Comparison of ENCODE assay signal across 7 cellular contexts in the genomic region with DNA sequence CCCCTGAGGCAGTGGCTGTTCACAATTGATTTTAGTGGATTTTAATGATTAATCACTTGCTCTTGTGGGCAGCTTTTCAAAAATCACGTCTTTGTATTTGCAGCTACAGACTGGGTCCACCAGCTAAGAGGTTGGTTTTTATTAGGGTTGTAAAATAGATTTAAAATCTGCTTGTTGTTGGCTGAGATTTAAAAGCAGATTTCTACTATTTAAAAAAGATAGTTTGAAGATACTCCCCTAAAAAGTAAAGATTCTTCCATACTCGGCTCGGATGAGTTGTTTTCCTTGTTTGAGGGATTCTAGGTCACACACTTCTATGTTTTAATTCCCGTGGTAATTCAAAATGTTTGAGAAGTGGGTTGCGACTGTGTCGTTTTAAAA. TPM values are rescaled to one million over a fixed set of nuclear protein-coding genes. Genes with fewer than 3 reads are reported as not detected.
A peak's percentile ranks its signal among the peaks of the same experiment; 100 is the strongest.
DNase-seq lines count a peak whose midpoint lies in the region; ATAC-seq and TF ChIP-seq lines count a peak whose summit lies in the region.

No MANE protein-coding gene starts in this region.

- DNase-seq in activated naive CD4-positive, alpha-beta T cell treated with anti-CD3 and anti-CD28 coated beads, Interleukin-2, amount 50 U/mL, for 72 hours (ENCODE audit: low spot score in 2 of 2) = no peak
- DNase-seq in stomach (no peak), NCI-H187 treated with DMSO at 0.1 percent for 48 hours (lab: John Stamatoyannopoulos, UW) (no peak)
- DNase-seq in stimulated activated naive CD4-positive, alpha-beta T cell treated with Interleukin-2 at 50 U/mL for 16 hours (lab: John Stamatoyannopoulos, UW) = no peak

- no peaks in the 10 kb centered on the region for H3K27me3 ChIP-seq in HUES6 (ENCODE audit: control insufficient read depth, insufficient read depth, low read length)
- H3K27me3 ChIP-seq in iPS-20b (ENCODE audit: insufficient read depth, low read length) = peaks cover 7% of the 10 kb centered on the region; the same call in 1 of the 2 replicates
- no peaks in the 10 kb centered on the region for H3K27me3 ChIP-seq in stomach

- ATAC-seq in activated naive CD4-positive, alpha-beta T cell treated with anti-CD3 and anti-CD28 coated beads, Interleukin-2, amount 50 U/mL, for 72 hours = no peak
- no peak for ATAC-seq in GM18858 (IDR thresholded peaks at IDR 0.05; ENCODE audit: unreplicated experiment)

- peaks cover 6 to 13% of the 10 kb centered on the region in 2 donors for H3K36me3 Mint-ChIP-seq in activated naive CD4-positive, alpha-beta T cell treated with anti-CD3 and anti-CD28 coated beads, Interleukin-2, amount 50 U/mL, for 72 hours

- no peaks in the 10 kb centered on the region for H3K36me3 ChIP-seq in HUES6 (ENCODE audit: control insufficient read depth, insufficient read depth, low read length)
- no peaks in the 10 kb centered on the region for H3K36me3 ChIP-seq in iPS-20b (ENCODE audit: insufficient read depth, low read depth, low read length)
- H3K36me3 ChIP-seq in stomach = no peaks in the 10 kb centered on the region

- intact Hi-C loops in stomach (cut with DNase I; ENCODE audit: low total_unique reads) = no loop called here

- H3K27ac ChIP-seq in HUES6 (ENCODE audit: low read depth, low read length) (peak overlapping the region; percentile 66; the same call in 1 of the 2 replicates), iPS-20b (ENCODE audit: low read length) (no peak overlapping the region), stomach (peak overlapping the region; percentile 97 to 99 (median 98))

- H3K9me3 ChIP-seq in HUES6 (ENCODE audit: control insufficient read depth, insufficient read depth, low read depth, low read length) (no peaks in the 10 kb centered on the region), iPS-20b (ENCODE audit: insufficient read depth, low read depth, low read length) (no peaks in the 10 kb centered on the region), stomach (no peaks in the 10 kb centered on the region)

- peak overlapping the region; percentile 94 for H3K4me3 ChIP-seq in HUES6 (ENCODE audit: low read depth, low read length)
- peak overlapping the region; percentile 95 for H3K4me3 ChIP-seq in iPS-20b (ENCODE audit: low read length)
- peak overlapping the region; percentile 75 to 94 (median 90) for H3K4me3 ChIP-seq in stomach

- no peaks in the 10 kb centered on the region for H3K9me3 Mint-ChIP-seq in activated naive CD4-positive, alpha-beta T cell treated with anti-CD3 and anti-CD28 coated beads, Interleukin-2, amount 50 U/mL, for 72 hours

- no peak for TF ChIP-seq CTCF in stomach (IDR thresholded peaks at IDR 0.05)

- no peak for TF ChIP-seq POLR2A in stomach (IDR thresholded peaks at IDR 0.05)

- H3K9ac ChIP-seq in HUES6 (ENCODE audit: low read length) = peak overlapping the region; percentile 72
- peak overlapping the region; percentile 93 for H3K9ac ChIP-seq in iPS-20b (ENCODE audit: low read depth, low read length)

- H3K27ac Mint-ChIP-seq in activated naive CD4-positive, alpha-beta T cell treated with anti-CD3 and anti-CD28 coated beads, Interleukin-2, amount 50 U/mL, for 72 hours = peak overlapping the region; percentile 78 to 91

- H3K4me1 ChIP-seq in HUES6 (ENCODE audit: control insufficient read depth, insufficient read depth, low read length) (no peaks in the 10 kb centered on the region), iPS-20b (ENCODE audit: insufficient read depth, low read length) (peaks cover 6% of the 10 kb centered on the region; the same call in 1 of the 2 replicates), stomach (peaks cover 24 to 57% (median 41%) of the 10 kb centered on the region in 4 donors)

- TF ChIP-seq EP300 in stomach (IDR thresholded peaks at IDR 0.05) = no peak

- 14 to 29% (median 18%) methylated on average over 6 of the region's 6 CpGs for WGBS in stomach, 5 donors

RNA-seq across cellular contexts. Expression of a gene that starts 1.7 kb away (rescaled TPM):
- total RNA-seq in activated naive CD4-positive, alpha-beta T cell treated with anti-CD3 and anti-CD28 coated beads, Interleukin-2, amount 50 U/mL, for 72 hours = 10 to 100 TPM; 10.7 to 75.1 TPM
- 100 to 1,000 TPM in 1 of 5 donors, 10 to 100 TPM in 4; 25.5 to 186 (median 49.1) TPM for total RNA-seq in stomach
- polyA plus RNA-seq in stomach = 10 to 100 TPM in 1 of 3 donors, 1 to 10 TPM in 2; 5.2 to 11.8 (median 8.0) TPM
